ENCODE assay signal across 21 cellular contexts in the genomic region with DNA sequence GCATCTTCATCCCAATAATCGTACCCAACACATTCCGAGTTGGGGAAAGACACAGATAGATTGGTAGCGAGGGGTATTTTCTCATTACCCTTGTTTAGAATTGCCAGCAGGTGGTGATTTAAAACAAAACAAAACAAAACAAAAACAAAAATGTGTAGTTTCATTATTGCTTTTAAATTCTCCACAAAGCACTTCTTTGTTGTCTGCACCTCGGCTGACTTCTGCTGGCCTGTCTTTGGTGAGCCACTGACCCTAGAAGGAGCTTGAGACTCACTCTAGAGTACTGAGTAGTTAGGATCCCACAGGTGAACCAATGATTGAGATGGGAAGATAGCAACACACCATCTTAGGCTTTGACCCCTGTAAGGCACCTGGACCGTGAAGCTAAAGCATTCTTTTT.
"Had no signal": no experiment of that assay in that cellular context is flagged by ENCODE, and none has a peak within 500 bp of the region (broad histone marks: within the 10 kb centered on the region; RNA-seq: fewer than 3 reads in every experiment).

No MANE protein-coding gene starts in this region.

- H3K27me3 ChIP-seq: breast epithelium, esophagus muscularis mucosa, vagina had no signal

- H3K27ac ChIP-seq: breast epithelium, dorsolateral prefrontal cortex, esophagus muscularis mucosa, left ventricle myocardium inferior, vagina had no signal

- H3K4me1 ChIP-seq: breast epithelium, esophagus muscularis mucosa, left ventricle myocardium inferior, vagina had no signal

- DNase-seq: activated CD4-positive, alpha-beta T cell treated with anti-CD3 and anti-CD28 coated beads, Interleukin-2, amount 50 U/mL, for 4 hours; activated CD8-positive, alpha-beta memory T cell treated with anti-CD3 and anti-CD28 coated beads, Interleukin-2, amount 50 U/mL, for 48 hours; activated naive CD4-positive, alpha-beta T cell treated with anti-CD3 and anti-CD28 coated beads for 36 hours; activated naive CD8-positive, alpha-beta T cell treated with anti-CD3 and anti-CD28 coated beads, Interleukin-2, amount 10 ng/mL, durations not matched to agents 7 days and 5 days; activated T-cell treated with anti-CD3 and anti-CD28 coated beads, Interleukin-2, amount 50 U/mL, for 4 hours; amniotic stem cell; dorsolateral prefrontal cortex; effector memory CD8-positive, alpha-beta T cell; hypothalamus; left ventricle myocardium inferior; mammary epithelial cell; midbrain; natural killer cell; small intestine; stimulated activated CD4-positive, alpha-beta T cell treated with anti-CD3 and anti-CD28 coated beads, Interleukin-15, amount 100 ng/mL, for 24 hours had no signal

- H3K4me3 ChIP-seq: breast epithelium, dorsolateral prefrontal cortex, esophagus muscularis mucosa, left ventricle myocardium inferior, vagina had no signal

- H3K9me3 ChIP-seq: breast epithelium, esophagus muscularis mucosa, left ventricle myocardium inferior, vagina had no signal

- H3K36me3 ChIP-seq: breast epithelium, esophagus muscularis mucosa, left ventricle myocardium inferior, vagina had no signal

- ATAC-seq: activated T-cell treated with anti-CD3 and anti-CD28 coated beads, Interleukin-2, amount 50 U/mL, for 4 hours; effector memory CD8-positive, alpha-beta T cell; natural killer cell; sciatic nerve; stimulated activated memory B cell treated with anti-CD40 and anti-IgM and Interleukin-4, amounts not matched to agents 10 μg/mL and 1 μg/mL and 100 μg/mL, for 72 hours; WTC11 had no signal
